ENCODE assay signal across 9 cellular contexts in the genomic region with DNA sequence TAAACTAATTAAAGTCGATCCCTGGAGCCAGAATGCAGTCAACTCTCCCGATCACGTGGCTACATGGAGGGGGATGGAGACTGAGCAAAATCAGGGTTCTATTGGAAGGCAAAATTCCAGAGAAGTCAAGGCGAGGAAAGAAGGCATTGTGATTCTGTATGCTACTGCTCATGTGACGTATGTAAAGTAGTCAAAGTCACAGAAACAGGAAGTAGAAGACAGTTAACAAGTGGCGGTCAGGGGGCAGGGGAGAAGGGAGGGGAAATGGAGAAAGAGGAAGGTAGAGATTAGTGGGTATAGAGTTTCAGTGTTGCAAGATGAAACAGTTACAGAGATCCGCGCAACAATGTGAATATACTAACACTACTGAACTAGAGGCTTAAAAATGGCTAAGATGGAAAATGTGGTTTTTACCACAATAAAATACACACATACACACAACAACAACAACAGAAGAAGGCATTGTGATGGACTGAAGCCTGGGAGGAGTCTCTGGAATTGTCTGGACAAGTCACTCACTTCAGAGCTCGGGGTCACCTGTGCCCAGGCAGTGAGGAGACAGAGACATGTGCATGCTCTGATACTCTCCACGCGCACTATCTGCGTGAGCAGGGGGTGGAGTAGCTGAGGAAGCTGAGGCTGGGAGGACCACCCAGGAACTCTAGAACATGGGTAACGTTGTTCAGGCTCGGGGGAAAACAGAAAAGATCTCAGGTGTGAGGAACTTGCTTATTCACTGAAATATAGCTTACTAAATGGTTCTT.
DNase-seq lines count a peak whose midpoint lies in the region; ATAC-seq, FAIRE-seq and TF ChIP-seq lines count a peak whose summit lies in the region.
"Had no signal": no experiment of that assay in that cellular context is flagged by ENCODE, and none has a peak within 500 bp of the region (broad histone marks: within the 10 kb centered on the region; RNA-seq: fewer than 3 reads in every experiment).

No MANE protein-coding gene starts in this region.

- no peaks in the 10 kb centered on the region for H3K9me3 ChIP-seq in right lobe of liver
- H3K9me3 ChIP-seq in HepG2 (ENCODE audit: low read length), result no peaks in the 10 kb centered on the region
- H3K9me3 ChIP-seq in iPS-18c (ENCODE audit: control insufficient read depth, insufficient read depth, low read length), result no peaks in the 10 kb centered on the region
- no peaks in the 10 kb centered on the region for H3K9me3 ChIP-seq in ascending aorta

- intact Hi-C loops in right lobe of liver (cut with DNase I) (no loop called here), HepG2 (cut with micrococcal nuclease; ENCODE audit: unreplicated experiment) (loop anchor here (5.0 kb wide), 1 partner anchor 237 kb away; no protein-coding TSS in a partner anchor), ascending aorta (cut with DNase I) (no loop called here)

- H2AFZ ChIP-seq in HepG2 (ENCODE audit: low read length), result no peak overlapping the region

- no peak overlapping the region for H3K9ac ChIP-seq in HepG2 (ENCODE audit: insufficient read depth, low read depth, low read length)

- no peak for TF ChIP-seq EP300 in HepG2 (IDR thresholded peaks at IDR 0.05; ENCODE audit: low read depth in 2 of 2, low read length in 2 of 2)
- TF ChIP-seq EP300 in HepG2 (CRISPR knock-in tag; IDR thresholded peaks at IDR 0.05; ENCODE audit: borderline replicate concordance), result no peak

- in situ Hi-C loops in HepG2 (cut with HindIII; ENCODE audit: extremely low pct_ligation_motif_present, low pct_unique_long_range_greater_than_20kb), result no loop called here

- TF ChIP-seq CTCF in right lobe of liver (IDR thresholded peaks at IDR 0.05) (no peak), HepG2 (CRISPR knock-in tag; IDR thresholded peaks at IDR 0.05) (no peak), ascending aorta (IDR thresholded peaks at IDR 0.05) (no peak)

- no peak for FAIRE-seq in HepG2 (lab: Jason Lieb, UNC)
- FAIRE-seq: islet of Langerhans had no signal

- H3K4me1 ChIP-seq in right lobe of liver, result no peaks in the 10 kb centered on the region
- H3K4me1 ChIP-seq in HepG2 (ENCODE audit: insufficient read depth, low read length), result no peaks in the 10 kb centered on the region
- no peaks in the 10 kb centered on the region for H3K4me1 ChIP-seq in ascending aorta

- no TSS peak for BruUV-seq in HepG2 (replicated peaks; lab: Mats Ljungman, UMichigan)

- H3K36me3 ChIP-seq in right lobe of liver (peaks cover 0 to 31% (median 9%) of the 10 kb centered on the region in 4 donors), HepG2 (replicated peaks in 1 of 2; ENCODE audit: control insufficient read depth in 1 of 2, insufficient read depth in 2 of 2, low read length in 2 of 2) (peaks cover 0 to 8% of the 10 kb centered on the region in 2 experiments; a peak in 1 of 5 replicates), ascending aorta (peaks cover 15 to 64% of the 10 kb centered on the region in 2 donors)

- H3K4me2 ChIP-seq in HepG2 (ENCODE audit: low read depth, low read length), result no peak overlapping the region

- H3K27ac ChIP-seq in right lobe of liver (no peak overlapping the region), HepG2 (ENCODE audit: extremely low read length, insufficient read depth, low read length) (no peak overlapping the region), ascending aorta (no peak overlapping the region)

- POLR2A ChIA-PET in HepG2 (lab: Yijun Ruan, JAX), result no interaction called here

- H3K79me2 ChIP-seq in HepG2 (ENCODE audit: insufficient read depth, low read length), result no peaks in the 10 kb centered on the region

- CTCF ChIA-PET in HepG2 (lab: Yijun Ruan, JAX; ENCODE audit: low intra/inter-chr PET ratio, low total read pairs), result no interaction called here

- WGBS in right lobe of liver (ENCODE audit: insufficient coverage, low coverage, low lambda C conversion rate, missing lambda C conversion rate), result 50% methylated on average over 11 of the region's 14 CpGs
- WGBS in HepG2 (ENCODE audit: low lambda C conversion rate), result 90% methylated on average over 14 of the region's 14 CpGs

- ATAC-seq in right lobe of liver (peak; percentile 53 to 79 (median 60)), HepG2 (no peak), HG02943 (IDR thresholded peaks at IDR 0.05; ENCODE audit: low read depth, unreplicated experiment) (peak; percentile 96)

- H4K20me1 ChIP-seq in HepG2 (ENCODE audit: insufficient read depth, low read length), result no peaks in the 10 kb centered on the region

- H3K4me3 ChIP-seq in right lobe of liver (no peak overlapping the region), HepG2 (replicated peaks in 1 of 3; ENCODE audit: insufficient read depth in 1 of 3, low read depth in 2 of 3, low read length in 3 of 3) (no peak overlapping the region), iPS-18c (ENCODE audit: insufficient read depth, low read depth, low read length) (peak overlapping the region; percentile 20), ascending aorta (no peak overlapping the region)

- no peak for TF ChIP-seq POLR2A in right lobe of liver (IDR thresholded peaks at IDR 0.05)
- no peak for TF ChIP-seq POLR2A in HepG2 (IDR thresholded peaks at IDR 0.05; ENCODE audit: insufficient read depth in 1 of 2, low read depth in 2 of 2, low read length in 2 of 2)

- DNase-seq in right lobe of liver, result no peak
- no peak for DNase-seq in HepG2 (ENCODE audit: low spot score)
- peak; percentile 15 for DNase-seq in RPMI8226
- DNase-seq in retina, result no peak
- no peak for DNase-seq in ascending aorta (ENCODE audit: low spot score in 2 of 2)
- DNase-seq in NCI-H187 (lab: John Stamatoyannopoulos, UW), result no peak

- no peaks in the 10 kb centered on the region for H3K27me3 ChIP-seq in right lobe of liver
- H3K27me3 ChIP-seq in HepG2 (ENCODE audit: control insufficient read depth in 1 of 2, insufficient read depth in 2 of 2, low read length in 2 of 2), result no peaks in the 10 kb centered on the region
- no peaks in the 10 kb centered on the region for H3K27me3 ChIP-seq in ascending aorta

- TF ChIP-seq RAD21 in HepG2 (CRISPR knock-in tag; IDR thresholded peaks at IDR 0.05), result no peak

TF ChIP-seq in HepG2, 621 proteins besides CTCF, POLR2A, EP300 and RAD21:
- TF ChIP-seq, protein P1, sequence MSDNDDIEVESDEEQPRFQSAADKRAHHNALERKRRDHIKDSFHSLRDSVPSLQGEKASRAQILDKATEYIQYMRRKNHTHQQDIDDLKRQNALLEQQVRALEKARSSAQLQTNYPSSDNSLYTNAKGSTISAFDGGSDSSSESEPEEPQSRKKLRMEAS (IDR thresholded peaks at IDR 0.05), result no peak
- TF ChIP-seq MAFF (IDR thresholded peaks at IDR 0.05; ENCODE audit: low read depth, low read length) (no peak), GTF2F1 (IDR thresholded peaks at IDR 0.05; ENCODE audit: low read length) (no peak), THYN1 (CRISPR knock-in tag; IDR thresholded peaks at IDR 0.05; ENCODE audit: borderline replicate concordance, low read depth) (no peak), WIZ (CRISPR knock-in tag; IDR thresholded peaks at IDR 0.05) (no peak), ZBTB7B (CRISPR knock-in tag; IDR thresholded peaks at IDR 0.05) (no peak), ZNF235 (CRISPR knock-in tag; IDR thresholded peaks at IDR 0.05; ENCODE audit: borderline replicate concordance) (no peak)
- TF ChIP-seq, protein P2, sequence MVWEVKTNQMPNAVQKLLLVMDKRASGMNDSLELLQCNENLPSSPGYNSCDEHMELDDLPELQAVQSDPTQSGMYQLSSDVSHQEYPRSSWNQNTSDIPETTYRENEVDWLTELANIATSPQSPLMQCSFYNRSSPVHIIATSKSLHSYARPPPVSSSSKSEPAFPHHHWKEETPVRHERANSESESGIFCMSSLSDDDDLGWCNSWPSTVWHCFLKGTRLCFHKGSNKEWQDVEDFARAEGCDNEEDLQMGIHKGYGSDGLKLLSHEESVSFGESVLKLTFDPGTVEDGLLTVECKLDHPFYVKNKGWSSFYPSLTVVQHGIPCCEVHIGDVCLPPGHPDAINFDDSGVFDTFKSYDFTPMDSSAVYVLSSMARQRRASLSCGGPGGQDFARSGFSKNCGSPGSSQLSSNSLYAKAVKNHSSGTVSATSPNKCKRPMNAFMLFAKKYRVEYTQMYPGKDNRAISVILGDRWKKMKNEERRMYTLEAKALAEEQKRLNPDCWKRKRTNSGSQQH (CRISPR knock-in tag; IDR thresholded peaks at IDR 0.05; ENCODE audit: low read depth), result no peak
- TF ChIP-seq, protein P3, sequence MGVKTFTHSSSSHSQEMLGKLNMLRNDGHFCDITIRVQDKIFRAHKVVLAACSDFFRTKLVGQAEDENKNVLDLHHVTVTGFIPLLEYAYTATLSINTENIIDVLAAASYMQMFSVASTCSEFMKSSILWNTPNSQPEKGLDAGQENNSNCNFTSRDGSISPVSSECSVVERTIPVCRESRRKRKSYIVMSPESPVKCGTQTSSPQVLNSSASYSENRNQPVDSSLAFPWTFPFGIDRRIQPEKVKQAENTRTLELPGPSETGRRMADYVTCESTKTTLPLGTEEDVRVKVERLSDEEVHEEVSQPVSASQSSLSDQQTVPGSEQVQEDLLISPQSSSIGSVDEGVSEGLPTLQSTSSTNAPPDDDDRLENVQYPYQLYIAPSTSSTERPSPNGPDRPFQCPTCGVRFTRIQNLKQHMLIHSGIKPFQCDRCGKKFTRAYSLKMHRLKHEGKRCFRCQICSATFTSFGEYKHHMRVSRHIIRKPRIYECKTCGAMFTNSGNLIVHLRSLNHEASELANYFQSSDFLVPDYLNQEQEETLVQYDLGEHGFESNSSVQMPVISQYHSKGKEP (CRISPR knock-in tag; IDR thresholded peaks at IDR 0.05), result no peak
